In genomic region chr9:130143974-130144373, GRCh38 we compare ENCODE assay signal across 11 cellular contexts. TPM values are rescaled to one million over a fixed set of nuclear protein-coding genes. Genes with fewer than 3 reads are reported as not detected.
DNase-seq lines count a peak whose midpoint lies in the region; ATAC-seq, FAIRE-seq and TF ChIP-seq lines count a peak whose summit lies in the region.
"Had no signal": no experiment of that assay in that cellular context is flagged by ENCODE, and none has a peak within 500 bp of the region (broad histone marks: within the 10 kb centered on the region; RNA-seq: fewer than 3 reads in every experiment).

No MANE protein-coding gene starts in this region.

- peaks cover 19% of the 10 kb centered on the region for H3K4me1 Mint-ChIP-seq in MCF 10A (ENCODE audit: insufficient read depth, unreplicated experiment)

- no peaks in the 10 kb centered on the region for H3K79me2 ChIP-seq in K562 (ENCODE audit: control insufficient read depth, insufficient read depth, low read length)
- no peaks in the 10 kb centered on the region for H3K79me2 ChIP-seq in mesendoderm (ENCODE audit: control insufficient read depth, insufficient read depth, low read length)

- H3K9me3 ChIP-seq in breast epithelium (no peaks in the 10 kb centered on the region), K562 (replicated peaks; ENCODE audit: control insufficient read depth, insufficient read depth, low read depth, low read length) (no peaks in the 10 kb centered on the region), upper lobe of right lung (no peaks in the 10 kb centered on the region)

- intact Hi-C loops in MCF 10A (cut with micrococcal nuclease) (no loop called here), breast epithelium (cut with DNase I; ENCODE audit: low total_unique reads) (no loop called here), K562 (cut with micrococcal nuclease) (no loop called here), upper lobe of right lung (cut with DNase I) (no loop called here)

- no peaks in the 10 kb centered on the region for H4K20me1 ChIP-seq in K562 (replicated peaks; ENCODE audit: control insufficient read depth, insufficient read depth, low read length)

- peak overlapping the region in 1 of 2 donors; percentile 25 for H3K27ac ChIP-seq in breast epithelium
- no peak overlapping the region for H3K27ac ChIP-seq in K562 (ENCODE audit: extremely low read depth, low read depth, low read length)
- no peak overlapping the region for H3K27ac ChIP-seq in mesendoderm (ENCODE audit: low read depth, low read length)
- H3K27ac ChIP-seq in upper lobe of right lung: no peak overlapping the region
- H3K27ac ChIP-seq: C4-2B had no signal

- BruUV-seq in MCF 10A (replicated peaks; lab: Mats Ljungman, UMichigan) (no TSS peak), K562 (replicated peaks; lab: Mats Ljungman, UMichigan) (no TSS peak)

- H2AFZ ChIP-seq in K562 (ENCODE audit: low read depth, low read length): peak overlapping the region; percentile 28; the same call in 1 of the 2 replicates

- H2BK15ac ChIP-seq in mesendoderm (replicated peaks; ENCODE audit: low read depth): no peak overlapping the region

- CTCF ChIA-PET in MCF 10A (lab: Yijun Ruan, JAX): interaction anchor here (0.6 to 1.2 kb wide), 2 partner anchors 98 to 969 kb away, joined by 3 read pairs; no protein-coding TSS in a partner anchor
- CTCF ChIA-PET in K562 (lab: Yijun Ruan, JAX; ENCODE audit: low intra/inter-chr PET ratio): no interaction called here

- DNase-seq in MCF 10A (ENCODE audit: unreplicated experiment) (peak; percentile 40), breast epithelium (ENCODE audit: low spot score in 2 of 2) (no peak), K562 (ENCODE audit: extremely low read depth in 1 of 4, low spot score in 3 of 4) (no peak), mesendoderm (no peak), upper lobe of right lung (no peak), NOMO-1 treated with DMSO at 0.1 percent for 48 hours (lab: John Stamatoyannopoulos, UW; ENCODE audit: unreplicated experiment) (no peak), NCI-H446 treated with DMSO at 0.1 percent for 48 hours (lab: John Stamatoyannopoulos, UW) (no peak)
- DNase-seq in stimulated activated CD4-positive, alpha-beta T cell treated with anti-CD3 and anti-CD28 coated beads, Interleukin-1b, Interleukin-23, amount 100 ng/mL, for 48 hours: no peak
- DNase-seq: activated effector memory CD4-positive, alpha-beta T cell treated with anti-CD3 and anti-CD28 coated beads, Interleukin-2, amount 50 U/mL, for 16 hours; Karpas-422 had no signal

- H3K4me3 ChIP-seq in breast epithelium (peak overlapping the region in 1 of 3 donors; percentile 46), K562 (no peak overlapping the region), mesendoderm (ENCODE audit: low read length) (no peak overlapping the region), upper lobe of right lung (no peak overlapping the region)

- H2AK5ac ChIP-seq in mesendoderm (ENCODE audit: low read length): no peak overlapping the region

- H3K56ac ChIP-seq in mesendoderm (ENCODE audit: low read length): peak overlapping the region; percentile 34

- TF ChIP-seq RAD21 in K562 (CRISPR knock-in tag; conservative IDR thresholded peaks at IDR 0.05 in 1 of 2, IDR thresholded peaks at IDR 0.05 in 1 of 2): no peak

- no peak overlapping the region for H2BK5ac ChIP-seq in mesendoderm (ENCODE audit: low read length)

- H3K79me1 ChIP-seq in mesendoderm (ENCODE audit: low read length): no peaks in the 10 kb centered on the region

- H3K27ac Mint-ChIP-seq in MCF 10A (ENCODE audit: low read depth, unreplicated experiment): no peak overlapping the region

- FAIRE-seq in K562 (lab: Jason Lieb, UNC): no peak

- no peak for TF ChIP-seq EP300 in K562 (IDR thresholded peaks at IDR 0.05; ENCODE audit: low read length)

- H3K4me2 ChIP-seq in K562 (ENCODE audit: insufficient read depth, low read length) (no peak overlapping the region), mesendoderm (ENCODE audit: low read length) (no peak overlapping the region)

- no peak overlapping the region for H4K8ac ChIP-seq in mesendoderm (ENCODE audit: low read depth, low read length)

- H3K27me3 ChIP-seq in breast epithelium (no peaks in the 10 kb centered on the region), K562 (ENCODE audit: control insufficient read depth in 2 of 2, insufficient read depth in 2 of 2, low read length in 2 of 2) (no peaks in the 10 kb centered on the region; a peak in 1 of 5 replicates), mesendoderm (ENCODE audit: insufficient read depth, low read length, poor library complexity) (no peaks in the 10 kb centered on the region), upper lobe of right lung (peaks cover 17% of the 10 kb centered on the region)

- H3K4ac ChIP-seq in mesendoderm (ENCODE audit: low read depth, low read length): no peak overlapping the region

- in situ Hi-C loops in K562 (cut with MboI): loop anchor here (25.0 kb wide), 1 partner anchor 543 kb away; the partner anchor contains the start of gene EXOSC2

- no peak for TF ChIP-seq POLR2A in breast epithelium (IDR thresholded peaks at IDR 0.05)
- no peak for TF ChIP-seq POLR2A in K562 (conservative IDR thresholded peaks at IDR 0.05)

- no peak overlapping the region for H4K5ac ChIP-seq in mesendoderm (ENCODE audit: low read length)

- no peaks in the 10 kb centered on the region for H3K9me3 Mint-ChIP-seq in MCF 10A (ENCODE audit: unreplicated experiment)

- POLR2A ChIA-PET in MCF 10A (lab: Yijun Ruan, JAX): no interaction called here
- POLR2A ChIA-PET in K562 (lab: Yijun Ruan, JAX): interaction anchor here (0.9 kb wide), 1 partner anchor 9 kb away, joined by 3 read pairs; no protein-coding TSS in a partner anchor

- H2BK120ac ChIP-seq in mesendoderm (ENCODE audit: low read depth, low read length): no peak overlapping the region

- WGBS in K562 (ENCODE audit: insufficient coverage, low coverage, missing lambda C conversion rate): 36% methylated on average over 13 of the region's 13 CpGs
- WGBS in mesendoderm (ENCODE audit: extremely low coverage, insufficient coverage, low lambda C conversion rate): no CpG with 5 or more reads among the region's 13 CpGs

- TF ChIP-seq CTCF in MCF 10A (IDR thresholded peaks at IDR 0.05; ENCODE audit: unreplicated experiment) (no peak), breast epithelium (IDR thresholded peaks at IDR 0.05) (no peak), K562 (IDR thresholded peaks at IDR 0.05 in 2 of 3, conservative IDR thresholded peaks at IDR 0.05 in 1 of 3; ENCODE audit: insufficient read depth in 2 of 3, low read depth in 1 of 3, low read length in 3 of 3) (no peak), upper lobe of right lung (IDR thresholded peaks at IDR 0.05) (no peak)

- no peaks in the 10 kb centered on the region for H3K9me1 ChIP-seq in K562 (ENCODE audit: control insufficient read depth, insufficient read depth, low read length)

- H3K18ac ChIP-seq in mesendoderm (ENCODE audit: low read length): peak overlapping the region; percentile 5

- H3K9ac ChIP-seq in K562 (ENCODE audit: insufficient read depth in 1 of 2, low read depth in 2 of 2, low read length in 2 of 2) (peak overlapping the region in 1 of 2 experiments; percentile 37; a peak in 1 of 4 replicates), mesendoderm (ENCODE audit: low read length) (no peak overlapping the region)

- H3K4me3 Mint-ChIP-seq in MCF 10A (ENCODE audit: unreplicated experiment): no peak overlapping the region

- H3K36me3 ChIP-seq in breast epithelium: no peaks in the 10 kb centered on the region
- H3K36me3 ChIP-seq in K562 (ENCODE audit: control insufficient read depth, insufficient read depth, low read length): no peaks in the 10 kb centered on the region
- H3K36me3 ChIP-seq in mesendoderm (ENCODE audit: control insufficient read depth, insufficient read depth, low read length): no peaks in the 10 kb centered on the region
- no peaks in the 10 kb centered on the region for H3K36me3 ChIP-seq in upper lobe of right lung

- no peaks in the 10 kb centered on the region for H3K36me3 Mint-ChIP-seq in MCF 10A (ENCODE audit: insufficient read depth, unreplicated experiment)

- H3K23ac ChIP-seq in mesendoderm (ENCODE audit: low read length): no peak overlapping the region

- H3K4me1 ChIP-seq in breast epithelium (no peaks in the 10 kb centered on the region), K562 (replicated peaks in 1 of 2; ENCODE audit: control insufficient read depth in 2 of 2, insufficient read depth in 2 of 2, low read length in 2 of 2) (peaks cover 6 to 31% of the 10 kb centered on the region in 2 experiments; a peak in 4 of 5 replicates), mesendoderm (ENCODE audit: control insufficient read depth, low read depth, low read length) (peaks cover 5% of the 10 kb centered on the region), upper lobe of right lung (peaks cover 8% of the 10 kb centered on the region)

- ATAC-seq in K562 (peak; percentile 53), upper lobe of right lung (peak; percentile 55)

- H3K27me3 Mint-ChIP-seq in MCF 10A (ENCODE audit: insufficient read depth, unreplicated experiment): peaks cover 12% of the 10 kb centered on the region

TF ChIP-seq in K562, 482 proteins besides CTCF, POLR2A, EP300 and RAD21 (continues in another document):
- TF ChIP-seq FIP1L1 (IDR thresholded peaks at IDR 0.05; ENCODE audit: low read depth, low read length, poor library complexity, severe bottlenecking): no peak

RNA-seq across cellular contexts. Expression of gene NCS1, which starts 28.2 kb away (rescaled TPM):
- total RNA-seq in MCF 10A (2022) (27.8 and 41.3 TPM in 2 replicates), breast epithelium (1 to 10 TPM; 3.2 to 3.9 (median 3.4) TPM), K562 (2014; rRNA removed) (9.6 and 11.6 TPM in 2 replicates), K562 (2014; rRNA removed; fragmentation: Illumina TruSeq; extraction: Trizol) (7.6 and 8.0 TPM in 2 replicates), K562 (2015; rRNA removed; fragmentation: Illumina TruSeq; extraction: Trizol) (6.9 and 7.4 TPM in 2 replicates), K562 (2021) (22.8 and 25.0 TPM in 2 replicates), upper lobe of right lung (5.7 TPM)
- total RNA-seq in K562 (2011; cell fraction: chromatin; rRNA removed; ENCODE audit: low replicate concordance): 6.1 and 14.0 TPM in 2 replicates
- 10.3 and 11.0 TPM in 2 replicates for total RNA-seq in K562 (2011; cell fraction: nucleolus; rRNA removed)
- 7.1 and 7.5 TPM in 2 replicates for total RNA-seq in K562 (2011; cell fraction: nucleoplasm; rRNA removed)
- polyA plus RNA-seq in K562 (2011; rRNA removed) (24.0 and 27.0 TPM in 2 replicates), K562 (2014; fragmentation: Illumina TruSeq; extraction: Trizol) (10.5 and 19.7 TPM in 2 replicates), K562 (2014; fragmentation: Nextera tagmentation; extraction: Ambion mirVana) (under 1 TPM; 0.28 to 0.66 TPM), K562 (2014; rRNA removed) (11.2 and 13.1 TPM in 2 replicates)
- polyA plus RNA-seq in K562 (2011; cell fraction: cytosol; rRNA removed): 25.2 and 37.2 TPM in 2 replicates
- polyA plus RNA-seq in K562 (2011; cell fraction: nucleus; rRNA removed): 10.2 and 16.2 TPM in 2 replicates
- 9.2 and 10.6 TPM in 2 replicates for polyA plus RNA-seq in K562 (2012)
- polyA minus RNA-seq in K562 (2011; rRNA and poly(A)+ RNA removed): 12.8 and 20.5 TPM in 2 replicates
- polyA minus RNA-seq in K562 (2011; cell fraction: cytosol; rRNA and poly(A)+ RNA removed): 14.7 and 17.9 TPM in 2 replicates
- 3.1 and 3.7 TPM in 2 replicates for polyA minus RNA-seq in K562 (2011; cell fraction: nucleus; rRNA and poly(A)+ RNA removed)
- polyA plus RNA-seq in mesendoderm (2013, experiment 1 of 2): 29.4 TPM
- polyA plus RNA-seq in mesendoderm (2013, experiment 2 of 2): 28.7 TPM
